8 cellular contexts compared by ENCODE assay signal in genomic region chr9:128947423-128948310, GRCh38. TPM values are rescaled to one million over a fixed set of nuclear protein-coding genes. Genes with fewer than 3 reads are reported as not detected.
DNase-seq lines count a peak whose midpoint lies in the region; ATAC-seq and TF ChIP-seq lines count a peak whose summit lies in the region.

Gene DOLK, minus strand, starts transcription at chr9:128947603. Its CDS starts 300 bp downstream, at chr9:128947303.
A gene with protein sequence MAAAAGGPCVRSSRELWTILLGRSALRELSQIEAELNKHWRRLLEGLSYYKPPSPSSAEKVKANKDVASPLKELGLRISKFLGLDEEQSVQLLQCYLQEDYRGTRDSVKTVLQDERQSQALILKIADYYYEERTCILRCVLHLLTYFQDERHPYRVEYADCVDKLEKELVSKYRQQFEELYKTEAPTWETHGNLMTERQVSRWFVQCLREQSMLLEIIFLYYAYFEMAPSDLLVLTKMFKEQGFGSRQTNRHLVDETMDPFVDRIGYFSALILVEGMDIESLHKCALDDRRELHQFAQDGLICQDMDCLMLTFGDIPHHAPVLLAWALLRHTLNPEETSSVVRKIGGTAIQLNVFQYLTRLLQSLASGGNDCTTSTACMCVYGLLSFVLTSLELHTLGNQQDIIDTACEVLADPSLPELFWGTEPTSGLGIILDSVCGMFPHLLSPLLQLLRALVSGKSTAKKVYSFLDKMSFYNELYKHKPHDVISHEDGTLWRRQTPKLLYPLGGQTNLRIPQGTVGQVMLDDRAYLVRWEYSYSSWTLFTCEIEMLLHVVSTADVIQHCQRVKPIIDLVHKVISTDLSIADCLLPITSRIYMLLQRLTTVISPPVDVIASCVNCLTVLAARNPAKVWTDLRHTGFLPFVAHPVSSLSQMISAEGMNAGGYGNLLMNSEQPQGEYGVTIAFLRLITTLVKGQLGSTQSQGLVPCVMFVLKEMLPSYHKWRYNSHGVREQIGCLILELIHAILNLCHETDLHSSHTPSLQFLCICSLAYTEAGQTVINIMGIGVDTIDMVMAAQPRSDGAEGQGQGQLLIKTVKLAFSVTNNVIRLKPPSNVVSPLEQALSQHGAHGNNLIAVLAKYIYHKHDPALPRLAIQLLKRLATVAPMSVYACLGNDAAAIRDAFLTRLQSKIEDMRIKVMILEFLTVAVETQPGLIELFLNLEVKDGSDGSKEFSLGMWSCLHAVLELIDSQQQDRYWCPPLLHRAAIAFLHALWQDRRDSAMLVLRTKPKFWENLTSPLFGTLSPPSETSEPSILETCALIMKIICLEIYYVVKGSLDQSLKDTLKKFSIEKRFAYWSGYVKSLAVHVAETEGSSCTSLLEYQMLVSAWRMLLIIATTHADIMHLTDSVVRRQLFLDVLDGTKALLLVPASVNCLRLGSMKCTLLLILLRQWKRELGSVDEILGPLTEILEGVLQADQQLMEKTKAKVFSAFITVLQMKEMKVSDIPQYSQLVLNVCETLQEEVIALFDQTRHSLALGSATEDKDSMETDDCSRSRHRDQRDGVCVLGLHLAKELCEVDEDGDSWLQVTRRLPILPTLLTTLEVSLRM (N-terminal part only) (plus strand): TSS chr9:128947699. CDS start chr9:128947720, 21 bp downstream.

- peak within 1 kb of the TSS; percentile 100 for H2AFZ ChIP-seq in IMR-90 (replicated peaks; ENCODE audit: low read length, poor library complexity)
- peak within 1 kb of the TSS; percentile 84 for H2AFZ ChIP-seq in PC-3 (ENCODE audit: low read length)

- no peak for TF ChIP-seq RAD21 in IMR-90 (IDR thresholded peaks at IDR 0.05; ENCODE audit: low read length)

- 0% methylated on average over 48 of the region's 95 CpGs; no CpG with 5 or more reads in 1 of the 2 experiments for WGBS in IMR-90 (ENCODE audit: extremely low coverage in 2 of 2, insufficient read length in 1 of 2), 2 experiments

- no TSS peak for BruUV-seq in IMR-90 (replicated peaks; lab: Mats Ljungman, UMichigan)
- TSS peak; percentile 68 for BruUV-seq in PC-3 (replicated peaks; lab: Mats Ljungman, UMichigan)

- H4K20me1 ChIP-seq in IMR-90 (ENCODE audit: insufficient read depth, low read length) (peaks cover 7% of the 10 kb centered on the region; the same call in 1 of the 2 replicates), PC-3 (ENCODE audit: low read length) (no peaks in the 10 kb centered on the region)

- H3F3A ChIP-seq in PC-3 (ENCODE audit: low read length, unreplicated experiment): no peaks in the 10 kb centered on the region

- intact Hi-C loops in IMR-90 (cut with micrococcal nuclease): loop anchor here (1.0 to 5.0 kb wide), 3 partner anchors 65 to 176 kb away; partner anchors contain the start of genes KYAT1, LRRC8A and ZER1
- intact Hi-C loops in PC-3 (cut with micrococcal nuclease): no loop called here

- in situ Hi-C loops in IMR-90 (cut with MboI; ENCODE audit: low sequenced_read_pairs): no loop called here

- peaks cover 7% of the 10 kb centered on the region for H3K4me1 ChIP-seq in IMR-90 (ENCODE audit: control insufficient read depth, insufficient read depth, low read length)
- H3K4me1 ChIP-seq in PC-3 (ENCODE audit: insufficient read depth, low read length): peaks cover 10% of the 10 kb centered on the region; the same call in 1 of the 2 replicates
- peaks cover 8 to 12% of the 10 kb centered on the region in 2 donors for H3K4me1 ChIP-seq in mucosa of rectum (ENCODE audit: control insufficient read depth in 2 of 2, insufficient read depth in 2 of 2, low read length in 2 of 2)

- H2BK120ac ChIP-seq in IMR-90 (ENCODE audit: low read depth, low read length): peak within 1 kb of the TSS; percentile 71

- H3K79me1 ChIP-seq in IMR-90 (ENCODE audit: low read depth in 1 of 2, low read length in 2 of 2): peaks cover 28 to 57% of the 10 kb centered on the region in 2 experiments

- peak within 1 kb of the TSS; percentile 22; the same call in 1 of the 2 replicates for H3K18ac ChIP-seq in IMR-90 (ENCODE audit: low read depth, low read length)

- H3K27me3 ChIP-seq in IMR-90 (ENCODE audit: control insufficient read depth, insufficient read depth, low read length): no peaks in the 10 kb centered on the region
- no peaks in the 10 kb centered on the region for H3K27me3 ChIP-seq in PC-3 (ENCODE audit: low read length)
- no peaks in the 10 kb centered on the region for H3K27me3 ChIP-seq in mucosa of rectum (ENCODE audit: control insufficient read depth in 2 of 2, insufficient read depth in 2 of 2, low read length in 2 of 2)

- peak within 1 kb of the TSS; percentile 99 for H3K4me2 ChIP-seq in IMR-90 (ENCODE audit: low read depth, low read length)
- peak within 1 kb of the TSS; percentile 85 for H3K4me2 ChIP-seq in PC-3 (ENCODE audit: low read length)

- H4K91ac ChIP-seq in IMR-90 (ENCODE audit: insufficient read depth, low read depth, low read length): peak within 1 kb of the TSS; percentile 83

- dilution Hi-C loops in IMR-90 (cut with HindIII; ENCODE audit: low sequenced_read_pairs, unreplicated experiment): no loop called here

- H3K79me2 ChIP-seq in PC-3 (ENCODE audit: low read length): peaks cover 25% of the 10 kb centered on the region

- no peaks in the 10 kb centered on the region for H3K9me3 ChIP-seq in IMR-90 (ENCODE audit: control insufficient read depth, insufficient read depth, low read length)
- H3K9me3 ChIP-seq in PC-3 (ENCODE audit: low read length): no peaks in the 10 kb centered on the region
- no peaks in the 10 kb centered on the region for H3K9me3 ChIP-seq in mucosa of rectum (ENCODE audit: control insufficient read depth in 2 of 2, low read length in 2 of 2)

- H3K27ac ChIP-seq in IMR-90 (ENCODE audit: insufficient read depth, low read length): peak within 1 kb of the TSS; percentile 88
- peak within 1 kb of the TSS; percentile 56 for H3K27ac ChIP-seq in PC-3 (ENCODE audit: low read length)
- peak within 1 kb of the TSS; percentile 87 to 92 for H3K27ac ChIP-seq in mucosa of rectum (ENCODE audit: low read depth in 2 of 2, low read length in 2 of 2)

- H2BK20ac ChIP-seq in IMR-90 (ENCODE audit: low read depth, low read length): no peak within 1 kb of the TSS

- H3K14ac ChIP-seq in IMR-90 (replicated peaks; ENCODE audit: low read depth, low read length): peak within 1 kb of the TSS; percentile 94

- peaks cover 10% of the 10 kb centered on the region for H3K36me3 ChIP-seq in IMR-90 (ENCODE audit: control insufficient read depth, insufficient read depth, low read length)
- no peaks in the 10 kb centered on the region for H3K36me3 ChIP-seq in PC-3 (ENCODE audit: low read depth, low read length)
- peaks cover 3 to 6% of the 10 kb centered on the region in 2 donors for H3K36me3 ChIP-seq in mucosa of rectum (ENCODE audit: control insufficient read depth in 2 of 2, insufficient read depth in 2 of 2, low read length in 2 of 2)

- ATAC-seq in GM21528 (IDR thresholded peaks at IDR 0.05; ENCODE audit: low FRiP score, unreplicated experiment): peak; percentile 69
- ATAC-seq in IMR-90 (ENCODE audit: low read depth): peak; percentile 84
- ATAC-seq in PC-3: peak; percentile 79

- DNase-seq in DMS114 treated with DMSO at 0.1 percent for 48 hours (lab: John Stamatoyannopoulos, UW; ENCODE audit: unreplicated experiment): peak; percentile 54
- peak; percentile 89 for DNase-seq in IMR-90
- DNase-seq in PC-3: peak; percentile 89
- DNase-seq in activated T-cell treated with anti-CD3 and anti-CD28 coated beads for 48 hours (ENCODE audit: low read depth): peak; percentile 99
- DNase-seq in epithelial cell of proximal tubule (ENCODE audit: low read depth): no peak
- DNase-seq in stimulated activated CD8-positive, alpha-beta memory T cell treated with anti-CD3 and anti-CD28 coated beads, Interleukin-4, amount 100 ng/mL, for 4 hours (ENCODE audit: low read depth in 2 of 2, low spot score in 1 of 2): peak; percentile 97 to 100

- no peak for TF ChIP-seq CTCF in IMR-90 (conservative IDR thresholded peaks at IDR 0.05; ENCODE audit: low read depth, low read length)
- no peak for TF ChIP-seq CTCF in PC-3 (conservative IDR thresholded peaks at IDR 0.05; ENCODE audit: low read depth, low read length)
- no peak for TF ChIP-seq CTCF in epithelial cell of proximal tubule (conservative IDR thresholded peaks at IDR 0.05; ENCODE audit: low read depth, low read length)

- H3K23ac ChIP-seq in IMR-90 (ENCODE audit: low read depth, low read length): peak within 1 kb of the TSS; percentile 97

- H3K9ac ChIP-seq in IMR-90 (ENCODE audit: low read depth, low read length) (peak within 1 kb of the TSS; percentile 90), PC-3 (ENCODE audit: low read length) (peak within 1 kb of the TSS; percentile 93), mucosa of rectum (ENCODE audit: low read depth in 1 of 2, low read length in 2 of 2) (peak within 1 kb of the TSS; percentile 91 to 92)

- H3K9me1 ChIP-seq in IMR-90 (ENCODE audit: insufficient read depth, low read length): peaks cover 16% of the 10 kb centered on the region

- POLR2A ChIA-PET in IMR-90 (lab: Charles Lee; ENCODE audit: unreplicated experiment): no interaction called here
- POLR2A ChIA-PET in PC-3 (lab: Charles Lee; ENCODE audit: unreplicated experiment): no interaction called here

- CTCF ChIA-PET in IMR-90 (lab: Yijun Ruan, JAX) (interaction anchor here (0.7 kb wide), 1 partner anchor 70 kb away, joined by 4 read pairs; no protein-coding TSS in a partner anchor), PC-3 (lab: Charles Lee) (no interaction called here)

- TF ChIP-seq POLR2A in IMR-90 (IDR thresholded peaks at IDR 0.05; ENCODE audit: low read depth, low read length): peak; percentile 94

- peak within 1 kb of the TSS; percentile 96 for H2AK5ac ChIP-seq in IMR-90 (ENCODE audit: low read depth, low read length)

- no peak within 1 kb of the TSS for H2BK15ac ChIP-seq in IMR-90 (ENCODE audit: low read depth, low read length)

- H2BK5ac ChIP-seq in IMR-90 (ENCODE audit: low read depth, low read length, poor library complexity, severe bottlenecking): peak within 1 kb of the TSS; percentile 85

- H2AK9ac ChIP-seq in IMR-90 (replicated peaks; ENCODE audit: low read depth, low read length, poor library complexity): peak within 1 kb of the TSS; percentile 97

- H4K8ac ChIP-seq in IMR-90 (ENCODE audit: low read depth in 2 of 2, low read length in 2 of 2): peak within 1 kb of the TSS; percentile 77 to 95

- H3K9me2 ChIP-seq in PC-3 (replicated peaks; ENCODE audit: low read length): no peaks in the 10 kb centered on the region

- peak within 1 kb of the TSS; percentile 68 for H3K56ac ChIP-seq in IMR-90 (ENCODE audit: extremely low read depth, insufficient read depth, low read length)

- H3K4ac ChIP-seq in IMR-90 (ENCODE audit: low read depth, low read length): peak within 1 kb of the TSS; percentile 90

- H3K4me3 ChIP-seq in IMR-90 (ENCODE audit: insufficient read depth, low read depth, low read length): peak within 1 kb of the TSS; percentile 94
- peak within 1 kb of the TSS; percentile 83 for H3K4me3 ChIP-seq in PC-3 (ENCODE audit: low read length)
- H3K4me3 ChIP-seq in epithelial cell of proximal tubule (ENCODE audit: low read depth, low read length): peak within 1 kb of the TSS; percentile 97
- peak within 1 kb of the TSS; percentile 89 to 98 for H3K4me3 ChIP-seq in mucosa of rectum (ENCODE audit: low read length in 2 of 2)

- H4K5ac ChIP-seq in IMR-90 (ENCODE audit: low read depth, low read length): peak within 1 kb of the TSS; percentile 83

RNA-seq across cellular contexts. Expression of gene DOLK, which starts in this region (rescaled TPM):
- total RNA-seq in IMR-90 (2012; rRNA removed) (26.4 and 30.8 TPM in 2 replicates), PC-3 (2014; rRNA removed) (17.9 and 23.7 TPM in 2 replicates), epithelial cell of proximal tubule (12.7 and 26.1 TPM in 2 replicates)
- 23.2 and 25.4 TPM in 2 replicates for polyA plus RNA-seq in IMR-90 (2012; rRNA removed)
- polyA plus RNA-seq in IMR-90 (2012; cell fraction: cytosol; rRNA removed): 17.5 and 30.4 TPM in 2 replicates
- 9.8 and 10.4 TPM in 2 replicates for polyA plus RNA-seq in IMR-90 (2012; cell fraction: nucleus; rRNA removed; ENCODE audit: low replicate concordance)

RNA-seq across cellular contexts. Expression of the second gene that starts in this region (rescaled TPM):
- total RNA-seq in IMR-90 (2012; rRNA removed) (52.5 and 59.1 TPM in 2 replicates), PC-3 (2014; rRNA removed) (48.0 and 52.0 TPM in 2 replicates), epithelial cell of proximal tubule (37.6 and 67.3 TPM in 2 replicates)
- 53.0 and 57.0 TPM in 2 replicates for polyA plus RNA-seq in IMR-90 (2012; rRNA removed)
- 30.5 and 31.3 TPM in 2 replicates for polyA plus RNA-seq in IMR-90 (2012; cell fraction: cytosol; rRNA removed)
- polyA plus RNA-seq in IMR-90 (2012; cell fraction: nucleus; rRNA removed; ENCODE audit: low replicate concordance): 48.5 and 87.0 TPM in 2 replicates
